ENCODE assay signal across 25 cellular contexts in genomic region chr21:33847586-33848251, GRCh38.
"Had no signal": no experiment of that assay in that cellular context is flagged by ENCODE, and none has a peak within 500 bp of the region (broad histone marks: within the 10 kb centered on the region; RNA-seq: fewer than 3 reads in every experiment).

No MANE protein-coding gene starts in this region.

- DNase-seq: activated CD4-positive, alpha-beta T cell treated with anti-CD3 and anti-CD28 coated beads for 36 hours; activated CD4-positive, alpha-beta T cell treated with anti-CD3 and anti-CD28 coated beads, Interleukin-2, amount 50 U/mL, for 48 hours; activated gamma-delta T cell; adrenal gland; cerebellar nuclear complex; effector CD8-positive, alpha-beta T cell; left ventricle myocardium superior; naive thymus-derived CD8-positive, alpha-beta T cell; retina; stimulated activated CD4-positive, alpha-beta T cell treated with anti-CD3 and anti-CD28 coated beads, Interleukin-4, amount 100 ng/mL, for 1 hour; SW 1271; T-helper 2 cell; upper lobe of right lung had no signal

- ATAC-seq: activated CD4-positive, alpha-beta T cell treated with anti-CD3 and anti-CD28 coated beads for 36 hours; activated naive CD4-positive, alpha-beta T cell treated with anti-CD3 and anti-CD28 coated beads, Interleukin-2, amount 50 U/mL, for 72 hours; gastroesophageal sphincter; heart left ventricle; left ventricle myocardium superior; naive thymus-derived CD8-positive, alpha-beta T cell; stimulated activated effector memory CD8-positive, alpha-beta T cell treated with anti-CD3 and anti-CD28 coated beads, Interleukin-12 subunit alpha, Interleukin-12 subunit beta, amount 100 ng/mL, for 72 hours; upper lobe of right lung had no signal

- H3K9me3 ChIP-seq: adrenal gland, breast epithelium, gastroesophageal sphincter, mucosa of descending colon, thoracic aorta, upper lobe of right lung had no signal

- H3K4me1 ChIP-seq: breast epithelium had no signal

- H3K36me3 Mint-ChIP-seq: memory B cell; stimulated activated effector memory CD8-positive, alpha-beta T cell treated with anti-CD3 and anti-CD28 coated beads, Interleukin-12 subunit alpha, Interleukin-12 subunit beta, amount 100 ng/mL, for 72 hours had no signal

- H3K27me3 ChIP-seq: adrenal gland, breast epithelium, gastroesophageal sphincter, heart left ventricle, upper lobe of right lung had no signal

- H3K4me3 ChIP-seq: adrenal gland, breast epithelium, gastroesophageal sphincter, heart left ventricle, mucosa of descending colon, thoracic aorta, upper lobe of right lung had no signal

- H3K4me1 Mint-ChIP-seq: activated CD4-positive, alpha-beta T cell treated with anti-CD3 and anti-CD28 coated beads for 36 hours; naive thymus-derived CD8-positive, alpha-beta T cell; stimulated activated effector memory CD8-positive, alpha-beta T cell treated with anti-CD3 and anti-CD28 coated beads, Interleukin-12 subunit alpha, Interleukin-12 subunit beta, amount 100 ng/mL, for 72 hours had no signal

- H3K27ac ChIP-seq: adrenal gland, breast epithelium, gastroesophageal sphincter, heart left ventricle, thoracic aorta, upper lobe of right lung, VCaP had no signal

- H3K36me3 ChIP-seq: adrenal gland, breast epithelium, gastroesophageal sphincter, heart left ventricle, thoracic aorta, upper lobe of right lung had no signal

- H3K27ac Mint-ChIP-seq: activated CD4-positive, alpha-beta T cell treated with anti-CD3 and anti-CD28 coated beads for 36 hours; dendritic cell treated with granulocyte-macrophage colony-stimulating factor and Interleukin-4, amounts not matched to agents 40 ng/mL and 50 ng/mL, for 4 days; memory B cell; stimulated activated effector memory CD8-positive, alpha-beta T cell treated with anti-CD3 and anti-CD28 coated beads, Interleukin-12 subunit alpha, Interleukin-12 subunit beta, amount 100 ng/mL, for 72 hours had no signal

- H3K4me3 Mint-ChIP-seq: activated CD4-positive, alpha-beta T cell treated with anti-CD3 and anti-CD28 coated beads for 36 hours; dendritic cell treated with granulocyte-macrophage colony-stimulating factor and Interleukin-4, amounts not matched to agents 40 ng/mL and 50 ng/mL, for 4 days; naive thymus-derived CD8-positive, alpha-beta T cell; stimulated activated effector memory CD8-positive, alpha-beta T cell treated with anti-CD3 and anti-CD28 coated beads, Interleukin-12 subunit alpha, Interleukin-12 subunit beta, amount 100 ng/mL, for 72 hours had no signal

- H3K9me3 Mint-ChIP-seq: dendritic cell treated with granulocyte-macrophage colony-stimulating factor and Interleukin-4, amounts not matched to agents 40 ng/mL and 50 ng/mL, for 4 days had no signal

- H3K27me3 Mint-ChIP-seq: activated CD4-positive, alpha-beta T cell treated with anti-CD3 and anti-CD28 coated beads for 36 hours; dendritic cell treated with granulocyte-macrophage colony-stimulating factor and Interleukin-4, amounts not matched to agents 40 ng/mL and 50 ng/mL, for 4 days had no signal

- FAIRE-seq: astrocyte, small intestine had no signal
